In the genomic region with DNA sequence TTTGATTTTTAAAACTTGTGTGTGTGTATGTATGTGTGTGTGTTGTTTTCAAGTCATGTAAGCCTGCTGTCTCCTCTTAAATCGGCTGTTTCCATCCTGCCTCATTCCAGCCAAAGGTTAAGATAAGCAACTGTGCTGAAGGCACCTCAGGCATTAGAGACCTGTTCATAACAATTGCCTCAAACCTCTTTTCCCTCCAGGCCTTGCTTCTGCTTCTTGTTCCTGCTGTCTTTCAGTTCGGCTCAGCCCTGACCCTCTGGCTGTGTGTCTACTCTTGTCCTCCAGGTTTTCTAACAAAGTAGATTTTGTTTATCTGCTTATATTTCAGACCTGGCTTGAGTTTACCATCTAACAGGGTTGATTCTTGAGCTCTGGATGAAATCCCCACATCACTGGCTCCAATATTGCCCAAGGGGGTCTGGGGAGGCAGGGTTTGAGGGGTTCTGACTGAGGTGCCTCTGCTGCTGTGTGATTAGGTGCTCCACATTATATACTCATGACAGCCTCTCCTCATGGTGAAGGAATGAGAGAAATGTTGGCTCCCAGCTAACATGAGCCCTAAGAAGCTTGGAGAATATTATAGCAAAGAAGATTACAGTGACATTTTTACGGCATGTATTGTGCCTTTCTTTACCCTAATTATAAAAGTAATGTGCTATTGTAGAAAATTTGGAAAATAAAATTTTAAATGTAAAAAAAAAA, we compare ENCODE assay signal across 22 cellular contexts.
DNase-seq lines count a peak whose midpoint lies in the region; TF ChIP-seq lines count a peak whose summit lies in the region.
"Had no signal": no experiment of that assay in that cellular context is flagged by ENCODE, and none has a peak within 500 bp of the region (broad histone marks: within the 10 kb centered on the region; RNA-seq: fewer than 3 reads in every experiment).

No MANE protein-coding gene starts in this region.

- CTCF ChIA-PET in OCI-LY7 (lab: Charles Lee; ENCODE audit: unreplicated experiment) = no interaction called here

- H3K4me3 ChIP-seq in AG10803 (ENCODE audit: low read length) (no peak overlapping the region), left ventricle myocardium inferior (no peak overlapping the region), parathyroid adenoma (ENCODE audit: low read depth, low read length) (no peak overlapping the region), colonic mucosa (no peak overlapping the region), OCI-LY7 (ENCODE audit: low read depth, low read length, poor library complexity, severe bottlenecking) (no peak overlapping the region)
- H3K4me3 ChIP-seq: BLaER1, GM12878, ovary had no signal

- POLR2A ChIA-PET in OCI-LY7 (lab: Charles Lee) = no interaction called here

- DNase-seq in AG10803 (ENCODE audit: low read depth) (peak; percentile 27), NCI-H69 (lab: John Stamatoyannopoulos, UW) (peak; percentile 24), left ventricle myocardium inferior (no peak), colonic mucosa (no peak), 8988T (no peak), NCI-H2081 (lab: John Stamatoyannopoulos, UW) (no peak), OCI-LY7 (ENCODE audit: low spot score) (no peak)
- DNase-seq: activated CD4-positive, alpha-beta T cell treated with anti-CD3 and anti-CD28 coated beads for 48 hours; activated naive CD4-positive, alpha-beta T cell; activated T-cell treated with anti-CD3 and anti-CD28 coated beads, Interleukin-2, amount 50 U/mL, for 48 hours; DND-41; kidney glomerular epithelial cell; MV-4-11; naive thymus-derived CD8-positive, alpha-beta T cell; ovary; stimulated activated CD4-positive, alpha-beta T cell treated with anti-CD3 and anti-CD28 coated beads, Interleukin-15, amount 100 ng/mL, for 24 hours had no signal

- no peaks in the 10 kb centered on the region for H3K36me3 ChIP-seq in left ventricle myocardium inferior
- H3K36me3 ChIP-seq in parathyroid adenoma (ENCODE audit: control insufficient read depth, insufficient read depth, low read length) = no peaks in the 10 kb centered on the region
- H3K36me3 ChIP-seq in colonic mucosa = no peaks in the 10 kb centered on the region
- no peaks in the 10 kb centered on the region for H3K36me3 ChIP-seq in OCI-LY7 (ENCODE audit: insufficient read depth, low read length)
- H3K36me3 ChIP-seq: BLaER1, ovary had no signal

- BruUV-seq in OCI-LY7 (replicated peaks; lab: Mats Ljungman, UMichigan) = no TSS peak

- intact Hi-C loops in left ventricle myocardium inferior (cut with micrococcal nuclease) = no loop called here
- intact Hi-C loops in colonic mucosa (cut with DNase I) = no loop called here
- intact Hi-C loops in OCI-LY7 (cut with micrococcal nuclease; ENCODE audit: unreplicated experiment) = no loop called here

- peak overlapping the region; percentile 38 for H3K27ac ChIP-seq in left ventricle myocardium inferior (replicated peaks)
- H3K27ac ChIP-seq in parathyroid adenoma = no peak overlapping the region
- H3K27ac ChIP-seq in colonic mucosa = no peak overlapping the region
- H3K27ac ChIP-seq in OCI-LY7 (ENCODE audit: low read depth, low read length, poor library complexity, severe bottlenecking) = no peak overlapping the region
- H3K27ac ChIP-seq: BLaER1, KMS-11, ovary, RWPE1, VCaP had no signal

- H3K4me2 ChIP-seq in parathyroid adenoma (ENCODE audit: low read length) (no peak overlapping the region), OCI-LY7 (ENCODE audit: low read length) (no peak overlapping the region)
- H3K4me2 ChIP-seq: BLaER1, KMS-11 had no signal

- H4K20me1 ChIP-seq in OCI-LY7 (ENCODE audit: insufficient read depth, low read length) = no peaks in the 10 kb centered on the region
- H4K20me1 ChIP-seq: BLaER1 had no signal

- H3K9me3 ChIP-seq in left ventricle myocardium inferior (replicated peaks) (peaks cover 6% of the 10 kb centered on the region), parathyroid adenoma (ENCODE audit: control insufficient read depth, low read length) (no peaks in the 10 kb centered on the region), colonic mucosa (no peaks in the 10 kb centered on the region), OCI-LY7 (ENCODE audit: low read length) (no peaks in the 10 kb centered on the region)
- H3K9me3 ChIP-seq: BLaER1, ovary had no signal

- H3K4me1 ChIP-seq in left ventricle myocardium inferior (peaks cover 28% of the 10 kb centered on the region), parathyroid adenoma (peaks cover 6% of the 10 kb centered on the region), colonic mucosa (no peaks in the 10 kb centered on the region), OCI-LY7 (ENCODE audit: insufficient read depth, low read length, poor library complexity, severe bottlenecking) (no peaks in the 10 kb centered on the region)

- H3K9ac ChIP-seq in parathyroid adenoma (no peak overlapping the region), colonic mucosa (ENCODE audit: low read depth in 2 of 2, low read length in 2 of 2) (no peak overlapping the region)
- H3K9ac ChIP-seq: BLaER1, KMS-11 had no signal

- H2AFZ ChIP-seq in parathyroid adenoma = peak overlapping the region; percentile 23
- H2AFZ ChIP-seq in OCI-LY7 (ENCODE audit: low read length) = no peak overlapping the region

- H3K9me2 ChIP-seq in OCI-LY7 (ENCODE audit: insufficient read depth, low read length) = no peaks in the 10 kb centered on the region

- no peaks in the 10 kb centered on the region for H3K79me2 ChIP-seq in parathyroid adenoma
- H3K79me2 ChIP-seq in OCI-LY7 (ENCODE audit: insufficient read depth, low read depth, low read length) = no peaks in the 10 kb centered on the region

- H3K27me3 ChIP-seq in left ventricle myocardium inferior (ENCODE audit: low read depth) = no peaks in the 10 kb centered on the region
- H3K27me3 ChIP-seq in parathyroid adenoma (ENCODE audit: control insufficient read depth, insufficient read depth, low read length) = no peaks in the 10 kb centered on the region
- no peaks in the 10 kb centered on the region for H3K27me3 ChIP-seq in colonic mucosa
- H3K27me3 ChIP-seq: BLaER1, ovary had no signal

- TF ChIP-seq CTCF in AG10803 (conservative IDR thresholded peaks at IDR 0.05; ENCODE audit: low read length) (no peak), left ventricle myocardium inferior (IDR thresholded peaks at IDR 0.05; ENCODE audit: borderline replicate concordance) (no peak), parathyroid adenoma (IDR thresholded peaks at IDR 0.05) (no peak), colonic mucosa (IDR thresholded peaks at IDR 0.05) (no peak), OCI-LY7 (conservative IDR thresholded peaks at IDR 0.05; ENCODE audit: low read length) (no peak)

Comparison
In these comparisons a context has a peak if more than half of its experiments do, and no peak if none do; other contexts are left out.
1. DNase-seq: peak in AG10803 (single experiment) and NCI-H69 (single experiment); none in left ventricle myocardium inferior (single experiment), colonic mucosa (single experiment), 8988T (single experiment), NCI-H2081 (0 of 2) and OCI-LY7 (single experiment).